1 cellular context compared by ENCODE assay signal in genomic region chr22:25134028-25134427, GRCh38.
TF ChIP-seq lines count a peak whose summit lies in the region.

No MANE protein-coding gene starts in this region.

TF ChIP-seq in GM23338, 12 proteins besides CTCF, POLR2A, EP300 and RAD21 (continued from another document):
- no peak for TF ChIP-seq ZNF462 (CRISPR knock-in tag; IDR thresholded peaks at IDR 0.05)
